1 cellular context compared by ENCODE assay signal in genomic region chrX:107206697-107207065, GRCh38.
TF ChIP-seq lines count a peak whose summit lies in the region.

No MANE protein-coding gene starts in this region.

TF ChIP-seq in endothelial cell of umbilical vein, 7 proteins besides CTCF, POLR2A, EP300 and RAD21 (continued from another document):
- TF ChIP-seq POLR2AphosphoS5 (IDR thresholded peaks at IDR 0.05; ENCODE audit: insufficient read depth, low read depth, low read length) (no peak), JUN (IDR thresholded peaks at IDR 0.05; ENCODE audit: borderline replicate concordance, insufficient read depth, insufficient read length, low read depth) (no peak)
